In the genomic region with DNA sequence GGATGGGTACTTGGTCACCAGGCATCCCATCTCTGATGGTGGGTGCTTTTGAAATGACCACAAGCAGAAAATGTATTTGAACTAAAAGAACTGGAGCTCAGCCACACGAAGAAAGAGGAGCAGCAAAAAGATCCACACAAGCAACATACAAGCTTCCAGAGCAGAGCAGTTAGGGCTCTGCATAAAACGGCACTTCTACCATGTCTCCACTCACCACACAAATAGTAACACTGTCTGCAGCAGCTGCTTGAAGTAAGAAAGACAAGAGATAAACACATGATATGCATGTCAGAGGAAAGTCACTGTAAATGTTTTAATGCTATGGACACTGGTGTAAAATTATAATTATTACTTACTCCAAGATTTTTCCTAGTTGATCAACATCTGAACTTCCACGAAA, we compare ENCODE assay signal across 1 cellular context.
TF ChIP-seq lines count a peak whose summit lies in the region.

No MANE protein-coding gene starts in this region.

TF ChIP-seq in IMR-90, 13 proteins besides CTCF, POLR2A, EP300 and RAD21:
- no peak for TF ChIP-seq CHD1 (IDR thresholded peaks at IDR 0.05; ENCODE audit: low read depth, low read length)
- no peak for TF ChIP-seq RCOR1 (IDR thresholded peaks at IDR 0.05; ENCODE audit: insufficient replicate concordance, low read length)
- TF ChIP-seq, protein P1, sequence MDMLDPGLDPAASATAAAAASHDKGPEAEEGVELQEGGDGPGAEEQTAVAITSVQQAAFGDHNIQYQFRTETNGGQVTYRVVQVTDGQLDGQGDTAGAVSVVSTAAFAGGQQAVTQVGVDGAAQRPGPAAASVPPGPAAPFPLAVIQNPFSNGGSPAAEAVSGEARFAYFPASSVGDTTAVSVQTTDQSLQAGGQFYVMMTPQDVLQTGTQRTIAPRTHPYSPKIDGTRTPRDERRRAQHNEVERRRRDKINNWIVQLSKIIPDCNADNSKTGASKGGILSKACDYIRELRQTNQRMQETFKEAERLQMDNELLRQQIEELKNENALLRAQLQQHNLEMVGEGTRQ (IDR thresholded peaks at IDR 0.05; ENCODE audit: low read depth, low read length), result no peak
- TF ChIP-seq BHLHE40 (IDR thresholded peaks at IDR 0.05; ENCODE audit: low read depth, low read length), result no peak
- TF ChIP-seq, protein P2, sequence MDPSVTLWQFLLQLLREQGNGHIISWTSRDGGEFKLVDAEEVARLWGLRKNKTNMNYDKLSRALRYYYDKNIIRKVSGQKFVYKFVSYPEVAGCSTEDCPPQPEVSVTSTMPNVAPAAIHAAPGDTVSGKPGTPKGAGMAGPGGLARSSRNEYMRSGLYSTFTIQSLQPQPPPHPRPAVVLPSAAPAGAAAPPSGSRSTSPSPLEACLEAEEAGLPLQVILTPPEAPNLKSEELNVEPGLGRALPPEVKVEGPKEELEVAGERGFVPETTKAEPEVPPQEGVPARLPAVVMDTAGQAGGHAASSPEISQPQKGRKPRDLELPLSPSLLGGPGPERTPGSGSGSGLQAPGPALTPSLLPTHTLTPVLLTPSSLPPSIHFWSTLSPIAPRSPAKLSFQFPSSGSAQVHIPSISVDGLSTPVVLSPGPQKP (IDR thresholded peaks at IDR 0.05; ENCODE audit: borderline replicate concordance, low read depth, low read length), result no peak
- no peak for TF ChIP-seq MAFK (IDR thresholded peaks at IDR 0.05; ENCODE audit: low read depth, low read length)
- no peak for TF ChIP-seq NFE2L2 (IDR thresholded peaks at IDR 0.05; ENCODE audit: low read depth, low read length)
- no peak for TF ChIP-seq FOS (IDR thresholded peaks at IDR 0.05; ENCODE audit: low read depth, low read length)
- no peak for TF ChIP-seq MAZ (IDR thresholded peaks at IDR 0.05; ENCODE audit: borderline replicate concordance, low read depth, low read length)
- TF ChIP-seq MXI1 (IDR thresholded peaks at IDR 0.05; ENCODE audit: borderline replicate concordance, low read depth, low read length), result no peak
- no peak for TF ChIP-seq SMC3 (IDR thresholded peaks at IDR 0.05; ENCODE audit: low read depth, low read length)
- no peak for TF ChIP-seq CEBPB (IDR thresholded peaks at IDR 0.05; ENCODE audit: low read depth, low read length)
- TF ChIP-seq RFX5 (IDR thresholded peaks at IDR 0.05; ENCODE audit: low read depth, low read length), result no peak
TF ChIP-seq in IMR-90: peak in this region for 0.
